ENCODE assay signal across 9 cellular contexts in the genomic region with DNA sequence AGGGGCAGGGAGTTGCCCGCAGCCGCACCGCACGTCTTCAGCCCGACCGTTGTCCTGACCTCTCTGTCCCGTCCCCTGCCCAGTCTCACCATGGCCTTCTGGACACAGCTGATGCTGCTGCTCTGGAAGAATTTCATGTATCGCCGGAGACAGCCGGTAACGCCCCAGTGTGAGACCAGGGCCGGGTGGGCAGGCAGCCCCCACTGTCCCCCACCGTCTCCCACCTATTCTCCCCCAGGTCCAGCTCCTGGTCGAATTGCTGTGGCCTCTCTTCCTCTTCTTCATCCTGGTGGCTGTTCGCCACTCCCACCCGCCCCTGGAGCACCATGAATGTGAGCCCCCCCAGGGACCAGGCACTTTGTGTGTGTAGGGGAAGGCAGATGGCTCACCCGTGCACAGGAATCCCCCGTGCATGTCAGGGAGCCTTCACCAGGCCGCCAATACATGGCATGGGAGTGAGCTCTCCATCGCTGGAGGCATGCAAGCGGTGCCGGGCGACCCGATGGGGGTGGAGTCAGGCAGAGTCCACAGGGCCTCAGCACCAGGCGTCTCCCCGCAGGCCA. TPM values are rescaled to one million over a fixed set of nuclear protein-coding genes. Genes with fewer than 3 reads are reported as not detected.
A peak's percentile ranks its signal among the peaks of the same experiment; 100 is the strongest.
DNase-seq lines count a peak whose midpoint lies in the region; ATAC-seq and TF ChIP-seq lines count a peak whose summit lies in the region.
"Had no signal": no experiment of that assay in that cellular context is flagged by ENCODE, and none has a peak within 500 bp of the region (broad histone marks: within the 10 kb centered on the region; RNA-seq: fewer than 3 reads in every experiment).

No MANE protein-coding gene starts in this region.

- no peak overlapping the region for H2BK12ac ChIP-seq in neuronal stem cell (ENCODE audit: low read length)

- ATAC-seq in HG03139 (IDR thresholded peaks at IDR 0.05; ENCODE audit: unreplicated experiment): no peak
- ATAC-seq in HG02840 (IDR thresholded peaks at IDR 0.05; ENCODE audit: low FRiP score, unreplicated experiment): no peak
- no peak for ATAC-seq in GM19463 (IDR thresholded peaks at IDR 0.05; ENCODE audit: unreplicated experiment)

- WGBS in neuronal stem cell (ENCODE audit: extremely low coverage in 2 of 2, insufficient read length in 2 of 2, insufficient replicate concordance in 1 of 2), 2 donors: no CpG with 5 or more reads among the region's 26 CpGs

- H3K4ac ChIP-seq in neuronal stem cell (ENCODE audit: low read length): peak overlapping the region; percentile 38

- no peak overlapping the region for H3K27ac ChIP-seq in OCI-LY3 (ENCODE audit: low read length)
- no peak overlapping the region for H3K27ac ChIP-seq in neuronal stem cell (replicated peaks; ENCODE audit: low read length)

- peaks cover 13% of the 10 kb centered on the region; the same call in 1 of the 2 replicates for H3K79me2 ChIP-seq in OCI-LY3 (ENCODE audit: low read length)

- no peak overlapping the region for H2AFZ ChIP-seq in OCI-LY3 (ENCODE audit: low read depth, low read length)
- H2AFZ ChIP-seq in neuronal stem cell (ENCODE audit: low read length): peak overlapping the region; percentile 90

- no peaks in the 10 kb centered on the region for H3K9me3 Mint-ChIP-seq in Caco-2 (ENCODE audit: unreplicated experiment)

- no TSS peak for BruUV-seq in Caco-2 (replicated peaks; lab: Mats Ljungman, UMichigan)

- CTCF ChIA-PET in Caco-2 (lab: Charles Lee): interaction anchor here (0.5 to 0.6 kb wide), 3 partner anchors 45 to 136 kb away, joined by 3 read pairs; no protein-coding TSS in a partner anchor

- H4K8ac ChIP-seq in neuronal stem cell (ENCODE audit: low read depth, low read length): no peak overlapping the region

- H3K4me2 ChIP-seq in OCI-LY3 (ENCODE audit: low read length) (peak overlapping the region; percentile 95), neuronal stem cell (ENCODE audit: insufficient read depth, low read length, poor library complexity, severe bottlenecking) (peak overlapping the region; percentile 71)

- peaks cover 4% of the 10 kb centered on the region for H3K79me1 ChIP-seq in neuronal stem cell (ENCODE audit: low read depth, low read length)

- H3K27ac Mint-ChIP-seq in Caco-2 (ENCODE audit: unreplicated experiment): no peak overlapping the region

- H3K23ac ChIP-seq in neuronal stem cell (ENCODE audit: low read depth, low read length, poor library complexity): peak overlapping the region; percentile 80

- peaks cover 5% of the 10 kb centered on the region; the same call in 1 of the 2 replicates for H4K20me1 ChIP-seq in OCI-LY3 (ENCODE audit: insufficient read depth, low read length)

- TF ChIP-seq CTCF in Caco-2 (IDR thresholded peaks at IDR 0.05; ENCODE audit: insufficient read depth in 1 of 2, low read depth in 1 of 2, low read length in 1 of 2, severe bottlenecking in 1 of 2, unreplicated experiment in 1 of 2) (no peak), OCI-LY3 (IDR thresholded peaks at IDR 0.05; ENCODE audit: low read depth, low read length) (no peak)

- H3K27me3 Mint-ChIP-seq in Caco-2 (ENCODE audit: insufficient read depth, unreplicated experiment): no peaks in the 10 kb centered on the region

- no peak for DNase-seq in Caco-2
- no peak for DNase-seq in neuronal stem cell (ENCODE audit: low spot score)
- DNase-seq in stimulated activated naive CD4-positive, alpha-beta T cell (lab: John Stamatoyannopoulos, UW): no peak

- H3K27me3 ChIP-seq in Caco-2 (replicated peaks; ENCODE audit: control insufficient read depth, insufficient read depth, low read length): no peaks in the 10 kb centered on the region
- H3K27me3 ChIP-seq in OCI-LY3 (ENCODE audit: low read depth, low read length): no peaks in the 10 kb centered on the region
- no peaks in the 10 kb centered on the region for H3K27me3 ChIP-seq in endocrine pancreas (ENCODE audit: control insufficient read depth, insufficient read depth, low read length)
- no peaks in the 10 kb centered on the region for H3K27me3 ChIP-seq in neuronal stem cell (ENCODE audit: control insufficient read depth in 3 of 3, insufficient read depth in 3 of 3, low read depth in 1 of 3, low read length in 3 of 3)

- H2BK5ac ChIP-seq in neuronal stem cell (ENCODE audit: low read length): no peak overlapping the region

- H3K36me3 ChIP-seq in Caco-2 (ENCODE audit: control insufficient read depth, insufficient read depth, low read length): peaks cover under 1% of the 10 kb centered on the region
- peaks cover 23% of the 10 kb centered on the region for H3K36me3 ChIP-seq in OCI-LY3 (replicated peaks; ENCODE audit: low read depth, low read length)
- H3K36me3 ChIP-seq in endocrine pancreas (ENCODE audit: control insufficient read depth, insufficient read depth, low read length): no peaks in the 10 kb centered on the region
- peaks cover 16 to 23% of the 10 kb centered on the region in 2 donors for H3K36me3 ChIP-seq in neuronal stem cell (replicated peaks in 1 of 2; ENCODE audit: control insufficient read depth in 2 of 2, insufficient read depth in 2 of 2, low read length in 2 of 2)

- H2AK5ac ChIP-seq in neuronal stem cell (ENCODE audit: low read depth, low read length): peak overlapping the region; percentile 94

- intact Hi-C loops in Caco-2 (cut with micrococcal nuclease; ENCODE audit: unreplicated experiment): loop anchor here (1.0 to 2.0 kb wide), 2 partner anchors 21 to 23 kb away; a partner anchor contains a TSS

- peak overlapping the region; percentile 27 for H3K4me3 ChIP-seq in Caco-2 (ENCODE audit: low read depth, low read length)
- peak overlapping the region; percentile 82 for H3K4me3 ChIP-seq in OCI-LY3 (ENCODE audit: low read length)
- peak overlapping the region; percentile 66 for H3K4me3 ChIP-seq in endocrine pancreas (ENCODE audit: control insufficient read depth, insufficient read depth, low read length)
- peak overlapping the region; percentile 57 to 72 for H3K4me3 ChIP-seq in neuronal stem cell (ENCODE audit: low read length in 2 of 2)

- peak overlapping the region; percentile 25; the same call in 1 of the 2 replicates for H3K9ac ChIP-seq in OCI-LY3 (ENCODE audit: low read length)
- peak overlapping the region; percentile 82 for H3K9ac ChIP-seq in endocrine pancreas (ENCODE audit: control insufficient read depth, insufficient read depth, low read length)
- peak overlapping the region; percentile 66 for H3K9ac ChIP-seq in neuronal stem cell (ENCODE audit: low read depth, low read length, poor library complexity)

- peak overlapping the region; percentile 75 for H3K14ac ChIP-seq in neuronal stem cell (ENCODE audit: low read length)

- no peak overlapping the region for H2BK120ac ChIP-seq in neuronal stem cell (ENCODE audit: low read depth, low read length)

- peaks cover 10% of the 10 kb centered on the region for H3K4me1 ChIP-seq in Caco-2
- H3K4me1 ChIP-seq in OCI-LY3 (ENCODE audit: low read length): peaks cover 37% of the 10 kb centered on the region
- no peaks in the 10 kb centered on the region for H3K4me1 ChIP-seq in endocrine pancreas (ENCODE audit: control insufficient read depth, insufficient read depth, low read length)
- H3K4me1 ChIP-seq in neuronal stem cell (ENCODE audit: control insufficient read depth in 2 of 2, insufficient read depth in 1 of 2, low read depth in 1 of 2, low read length in 2 of 2): peaks cover 7 to 13% of the 10 kb centered on the region in 2 donors

- H3K4me1 Mint-ChIP-seq in Caco-2 (ENCODE audit: low read depth, unreplicated experiment): no peaks in the 10 kb centered on the region

- H3K4me3 Mint-ChIP-seq in Caco-2 (ENCODE audit: unreplicated experiment): peak overlapping the region; percentile 91

- H4K91ac ChIP-seq in neuronal stem cell (ENCODE audit: low read depth, low read length, poor library complexity): peak overlapping the region; percentile 72

- H3K9me3 ChIP-seq in Caco-2: no peaks in the 10 kb centered on the region
- H3K9me3 ChIP-seq in OCI-LY3 (ENCODE audit: insufficient read depth, low read length): no peaks in the 10 kb centered on the region
- no peaks in the 10 kb centered on the region for H3K9me3 ChIP-seq in endocrine pancreas (ENCODE audit: control insufficient read depth, low read length)
- no peaks in the 10 kb centered on the region for H3K9me3 ChIP-seq in neuronal stem cell (replicated peaks in 1 of 2; ENCODE audit: control insufficient read depth in 2 of 2, insufficient read depth in 1 of 2, low read depth in 1 of 2, low read length in 2 of 2)

- peaks cover 60% of the 10 kb centered on the region for H3K36me3 Mint-ChIP-seq in Caco-2 (ENCODE audit: insufficient read depth, unreplicated experiment)

- H2BK15ac ChIP-seq in neuronal stem cell (ENCODE audit: low read length): peak overlapping the region; percentile 88

- H3K18ac ChIP-seq in neuronal stem cell (ENCODE audit: low read length): peak overlapping the region; percentile 89

- POLR2A ChIA-PET in Caco-2 (lab: Charles Lee): interaction anchor here (1.0 to 2.4 kb wide), 4 partner anchors 13 to 228 kb away, joined by 4 to 21 read pairs (median 6); a partner anchor contains a TSS

RNA-seq across cellular contexts. Expression of a gene that starts 1.4 kb away (rescaled TPM):
- 43.5 and 45.9 TPM in 2 replicates for total RNA-seq in Caco-2 (2022)
- polyA plus RNA-seq in neuronal stem cell (2013, experiment 1 of 2): 9.4 TPM
- polyA plus RNA-seq in neuronal stem cell (2013, experiment 2 of 2): 8.0 TPM

RNA-seq across cellular contexts. Expression of a gene that starts 14.9 kb away (rescaled TPM):
- total RNA-seq in Caco-2 (2022): 194 and 221 TPM in 2 replicates
- polyA plus RNA-seq in neuronal stem cell (2013, experiment 1 of 2): 235 TPM
- polyA plus RNA-seq in neuronal stem cell (2013, experiment 2 of 2): 243 TPM

RNA-seq across cellular contexts. Expression of a gene that starts 20.0 kb away (rescaled TPM):
- not detected in 2 replicates for total RNA-seq in Caco-2 (2022)
- polyA plus RNA-seq in neuronal stem cell (2013, experiment 1 of 2): not detected
- polyA plus RNA-seq in neuronal stem cell (2013, experiment 2 of 2): not detected
- total RNA-seq: renal cortical epithelial cell had no signal

RNA-seq across cellular contexts. Expression of a gene that starts 20.4 kb away (rescaled TPM):
- 148 and 154 TPM in 2 replicates for total RNA-seq in Caco-2 (2022)
- polyA plus RNA-seq in neuronal stem cell (2013, experiment 1 of 2): 113 TPM
- 111 TPM for polyA plus RNA-seq in neuronal stem cell (2013, experiment 2 of 2)

RNA-seq across cellular contexts. Expression of a gene that starts 25.6 kb away (rescaled TPM):
- 38.6 and 43.3 TPM in 2 replicates for total RNA-seq in Caco-2 (2022)
- 6.9 TPM for polyA plus RNA-seq in neuronal stem cell (2013, experiment 1 of 2)
- 7.4 TPM for polyA plus RNA-seq in neuronal stem cell (2013, experiment 2 of 2)

Comparison
In these comparisons a context has a peak if more than half of its experiments do, and no peak if none do; other contexts are left out.
1. H3K4me3 ChIP-seq: peak in every context shown above with its lines; median percentile 82 in OCI-LY3; 66 in endocrine pancreas; 64 in neuronal stem cell; 27 in Caco-2.
2. H3K9ac ChIP-seq: peak in every context shown above with its lines; median percentile 82 in endocrine pancreas; 66 in neuronal stem cell; 25 in OCI-LY3.